Comparison of ENCODE assay signal across 7 cellular contexts in the genomic region with DNA sequence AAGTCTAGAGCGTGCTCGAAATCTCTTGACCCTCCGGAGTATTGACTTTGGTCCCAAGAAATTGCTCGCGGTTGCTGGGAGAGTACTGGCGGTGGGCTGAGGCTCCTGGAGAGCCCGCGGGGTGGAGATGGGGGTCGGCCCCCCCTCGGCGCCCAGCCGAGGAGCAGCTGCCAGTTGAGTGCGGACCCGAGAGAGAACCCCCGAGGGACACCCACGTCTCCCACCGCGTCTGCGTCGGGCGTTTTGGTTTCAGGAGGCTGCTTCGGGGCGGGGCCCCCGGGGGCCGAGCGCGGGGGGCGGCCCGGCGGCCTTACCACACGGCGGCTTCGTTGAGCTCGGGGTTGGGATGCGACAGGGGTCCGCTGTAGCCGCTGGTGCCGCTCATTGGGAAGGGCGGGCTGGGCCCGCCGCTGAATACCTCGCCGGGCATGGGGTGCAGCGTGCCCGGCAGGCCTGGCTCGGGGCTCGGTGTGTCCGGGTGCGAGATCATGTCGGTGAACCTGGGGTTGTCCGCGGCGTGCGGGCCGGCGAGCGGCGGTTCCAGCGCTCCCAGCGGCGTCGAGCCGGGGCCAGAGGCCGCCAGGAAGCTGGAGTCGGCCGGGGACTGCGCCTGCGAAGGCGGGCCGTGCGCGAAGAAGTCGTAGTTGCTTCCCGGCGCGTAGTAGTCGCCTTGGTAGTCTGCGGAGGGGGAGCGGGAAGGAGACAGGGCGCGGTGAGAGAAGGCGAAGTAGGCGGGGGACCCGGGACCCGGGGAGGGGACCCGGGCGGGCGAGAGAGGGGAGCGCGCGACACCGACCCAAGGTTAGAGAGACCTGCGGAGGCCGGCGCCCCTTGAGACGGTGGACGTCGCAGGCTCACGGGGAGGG. TPM values are rescaled to one million over a fixed set of nuclear protein-coding genes. Genes with fewer than 3 reads are reported as not detected.
DNase-seq lines count a peak whose midpoint lies in the region; ATAC-seq and TF ChIP-seq lines count a peak whose summit lies in the region.

No MANE protein-coding gene starts in this region.

- no peak for ATAC-seq in activated T-cell treated with anti-CD3 and anti-CD28 coated beads, Interleukin-2, amount 50 U/mL, for 72 hours (replicated peaks in 1 of 2)
- ATAC-seq in GM18907 (IDR thresholded peaks at IDR 0.05; ENCODE audit: unreplicated experiment) (no peak), GM21576 (IDR thresholded peaks at IDR 0.05; ENCODE audit: unreplicated experiment) (no peak)

- H3K27ac ChIP-seq in skin epidermis: no peak overlapping the region

- TF ChIP-seq CTCF in HFFc6 (IDR thresholded peaks at IDR 0.05): no peak

- H3K4me1 Mint-ChIP-seq in HFFc6 (ENCODE audit: low read depth): peaks cover 22% of the 10 kb centered on the region
- peaks cover 20% of the 10 kb centered on the region for H3K4me1 Mint-ChIP-seq in activated T-cell treated with anti-CD3 and anti-CD28 coated beads, Interleukin-2, amount 50 U/mL, for 72 hours (ENCODE audit: low read depth)

- H3K36me3 Mint-ChIP-seq in HFFc6 (ENCODE audit: low read depth): peaks cover 6% of the 10 kb centered on the region
- H3K36me3 Mint-ChIP-seq in activated T-cell treated with anti-CD3 and anti-CD28 coated beads, Interleukin-2, amount 50 U/mL, for 72 hours (ENCODE audit: insufficient read depth in 2 of 2): peaks cover 0 to 3% of the 10 kb centered on the region in 2 donors

- peak overlapping the region; percentile 10 for H3K4me3 ChIP-seq in iPS-11a (ENCODE audit: low read depth, low read length)
- peak overlapping the region in 5 of 7 experiments; percentile 0 to 8 (median 3) for H3K4me3 ChIP-seq in skin epidermis

- H3K27ac Mint-ChIP-seq in HFFc6: no peak overlapping the region
- no peak overlapping the region for H3K27ac Mint-ChIP-seq in activated T-cell treated with anti-CD3 and anti-CD28 coated beads, Interleukin-2, amount 50 U/mL, for 72 hours

- peaks cover 60% of the 10 kb centered on the region for H3K27me3 Mint-ChIP-seq in HFFc6 (ENCODE audit: insufficient read depth)
- peaks cover 72% of the 10 kb centered on the region for H3K27me3 Mint-ChIP-seq in activated T-cell treated with anti-CD3 and anti-CD28 coated beads, Interleukin-2, amount 50 U/mL, for 72 hours (ENCODE audit: low read depth)

- no peak for DNase-seq in HFFc6
- no peak for DNase-seq in activated T-cell treated with anti-CD3 and anti-CD28 coated beads, Interleukin-2, amount 50 U/mL, for 72 hours
- DNase-seq in Ammon's horn (ENCODE audit: low spot score): no peak

- no peaks in the 10 kb centered on the region for H3K9me3 Mint-ChIP-seq in HFFc6
- no peaks in the 10 kb centered on the region for H3K9me3 Mint-ChIP-seq in activated T-cell treated with anti-CD3 and anti-CD28 coated beads, Interleukin-2, amount 50 U/mL, for 72 hours

- H3K4me3 Mint-ChIP-seq in HFFc6: peak overlapping the region; percentile 57; the same call in 1 of the 2 replicates
- H3K4me3 Mint-ChIP-seq in activated T-cell treated with anti-CD3 and anti-CD28 coated beads, Interleukin-2, amount 50 U/mL, for 72 hours: peak overlapping the region; percentile 76 to 89

RNA-seq across cellular contexts. Expression of a gene that starts 8.6 kb away (rescaled TPM):
- not detected for total RNA-seq in HFFc6 (2021; fragmentation: NEBNext Ultra II Directional; extraction: Animal tissue kit (Norgen Biotek cat#: 25700))
- total RNA-seq in activated T-cell treated with anti-CD3 and anti-CD28 coated beads, Interleukin-2, amount 50 U/mL, for 72 hours: under 1 TPM; 0.07 to 0.19 TPM

RNA-seq across cellular contexts. Expression of a gene that starts 40.9 kb away (rescaled TPM):
- total RNA-seq in HFFc6 (2021; fragmentation: NEBNext Ultra II Directional; extraction: Animal tissue kit (Norgen Biotek cat#: 25700)): 10 to 100 TPM in 4 of 6 experiments, 1 to 10 TPM in 2; 8.5 to 11.6 (median 10.4) TPM
- total RNA-seq in activated T-cell treated with anti-CD3 and anti-CD28 coated beads, Interleukin-2, amount 50 U/mL, for 72 hours: 1 to 10 TPM in 1 of 2 donors, under 1 TPM in 1; 0.29 to 3.2 TPM

RNA-seq across cellular contexts. Expression of a gene that starts 59.4 kb away (rescaled TPM):
- total RNA-seq in HFFc6 (2021; fragmentation: NEBNext Ultra II Directional; extraction: Animal tissue kit (Norgen Biotek cat#: 25700)): not detected
- not detected for total RNA-seq in activated T-cell treated with anti-CD3 and anti-CD28 coated beads, Interleukin-2, amount 50 U/mL, for 72 hours
